ENCODE assay signal across 1 cellular context in genomic region chr20:35104685-35105295, GRCh38.
A peak's percentile ranks its signal among the peaks of the same experiment; 100 is the strongest.
TF ChIP-seq lines count a peak whose summit lies in the region.

No MANE protein-coding gene starts in this region.

TF ChIP-seq in K562, 482 proteins besides CTCF, POLR2A, EP300 and RAD21 (continued from another document):
- TF ChIP-seq ZNF263 (CRISPR knock-in tag; IDR thresholded peaks at IDR 0.05; ENCODE audit: borderline replicate concordance) = no peak
- no peak for TF ChIP-seq ZNF511 (CRISPR knock-in tag; IDR thresholded peaks at IDR 0.05)
- TF ChIP-seq CEBPB (tag; IDR thresholded peaks at IDR 0.05) = peak; percentile 70
- TF ChIP-seq ZBTB34 (CRISPR knock-in tag; IDR thresholded peaks at IDR 0.05) = no peak
- TF ChIP-seq CEBPG (CRISPR knock-in tag; IDR thresholded peaks at IDR 0.05) = no peak
- TF ChIP-seq CEBPG (tag; conservative IDR thresholded peaks at IDR 0.05 in 1 of 2, IDR thresholded peaks at IDR 0.05 in 1 of 2) = peak; percentile 51 to 55; a peak in 3 of 4 replicates
